10 cellular contexts compared by ENCODE assay signal in the genomic region with DNA sequence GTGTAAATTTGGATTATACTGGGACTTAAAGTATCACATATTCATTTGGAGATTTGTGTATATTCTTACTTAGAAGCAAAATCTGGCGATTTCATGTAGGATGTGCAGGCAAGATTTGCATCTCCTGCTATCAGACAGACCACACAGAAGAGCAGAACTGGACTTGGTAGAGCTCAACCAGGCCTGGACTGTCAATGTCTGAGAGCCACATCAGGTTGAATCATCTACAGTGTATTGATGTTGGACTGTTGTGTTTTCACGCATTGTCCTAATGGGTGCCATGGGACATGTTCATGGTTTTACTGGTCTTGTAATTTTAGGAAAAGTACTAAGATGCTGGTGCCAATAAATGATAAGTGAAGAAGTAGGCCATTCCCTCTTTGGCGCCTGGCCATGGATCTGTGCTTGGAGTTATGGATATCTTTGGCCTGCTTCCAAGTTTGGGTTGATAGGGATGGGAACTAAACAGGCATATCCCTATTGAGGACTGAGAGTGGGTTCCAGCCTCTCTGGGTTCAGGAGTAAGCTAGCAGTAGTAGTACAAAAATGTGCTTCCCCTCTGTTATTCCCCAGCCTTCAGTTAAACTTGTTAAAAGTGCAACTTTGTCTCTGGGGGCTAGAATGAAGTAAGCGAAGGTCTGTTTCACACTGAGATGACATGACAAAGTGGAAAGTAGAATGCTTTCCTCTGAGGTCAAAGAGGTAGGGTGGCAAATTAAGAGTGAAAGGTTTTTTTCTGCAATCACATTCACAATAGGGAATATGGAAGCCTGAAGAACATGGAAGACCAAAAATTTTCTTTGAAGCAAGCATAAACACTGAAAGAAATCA. TPM values are rescaled to one million over a fixed set of nuclear protein-coding genes. Genes with fewer than 3 reads are reported as not detected.
DNase-seq lines count a peak whose midpoint lies in the region; ATAC-seq, FAIRE-seq and TF ChIP-seq lines count a peak whose summit lies in the region.
"Had no signal": no experiment of that assay in that cellular context is flagged by ENCODE, and none has a peak within 500 bp of the region (broad histone marks: within the 10 kb centered on the region; RNA-seq: fewer than 3 reads in every experiment).

No MANE protein-coding gene starts in this region.

- TF ChIP-seq CTCF in psoas muscle (IDR thresholded peaks at IDR 0.05) (no peak), suprapubic skin (IDR thresholded peaks at IDR 0.05) (no peak)

- no peak for TF ChIP-seq POLR2A in suprapubic skin (IDR thresholded peaks at IDR 0.05)

- peak; percentile 94 for FAIRE-seq in GM19239 (lab: Jason Lieb, UNC)

- H3K4me1 ChIP-seq in psoas muscle (no peaks in the 10 kb centered on the region), suprapubic skin (peaks cover 22% of the 10 kb centered on the region)

- TF ChIP-seq EP300 in suprapubic skin (IDR thresholded peaks at IDR 0.05) = no peak

- peak; percentile 67 for ATAC-seq in HG02678 (IDR thresholded peaks at IDR 0.05; ENCODE audit: unreplicated experiment)
- ATAC-seq in psoas muscle = peak in 1 of 4 donors; percentile 29

- intact Hi-C loops in psoas muscle (cut with DNase I) = no loop called here

- no peaks in the 10 kb centered on the region for H3K27me3 ChIP-seq in psoas muscle (ENCODE audit: insufficient read depth in 3 of 3, low read length in 2 of 3)
- no peaks in the 10 kb centered on the region for H3K27me3 ChIP-seq in suprapubic skin
- H3K27me3 ChIP-seq: cardiac muscle cell had no signal

- H3K36me3 ChIP-seq in psoas muscle (ENCODE audit: insufficient read depth in 1 of 2, low read depth in 1 of 2) = no peaks in the 10 kb centered on the region
- no peaks in the 10 kb centered on the region for H3K36me3 ChIP-seq in suprapubic skin
- H3K36me3 ChIP-seq: cardiac muscle cell had no signal

- H3K4me3 ChIP-seq in psoas muscle (no peak overlapping the region), suprapubic skin (no peak overlapping the region)
- H3K4me3 ChIP-seq: cardiac muscle cell had no signal

- no peak for DNase-seq in GM19239 (ENCODE audit: insufficient read length, low spot score)
- peak; percentile 43 for DNase-seq in NCI-H1105 (lab: John Stamatoyannopoulos, UW)
- peak; percentile 31 to 57 for DNase-seq in psoas muscle
- DNase-seq in stimulated activated CD4-positive, alpha-beta T cell treated with anti-CD3 and anti-CD28 coated beads, Interleukin-4, amount 100 ng/mL, for 1 hour = no peak
- DNase-seq in 8988T = no peak
- DNase-seq in suprapubic skin (ENCODE audit: low spot score in 2 of 2) = no peak
- DNase-seq: activated CD4-positive, alpha-beta T cell treated with anti-CD3 and anti-CD28 coated beads for 1 hour; NCI-H146 had no signal

- 72 to 79% (median 77%) methylated on average over 4 of the region's 4 CpGs for WGBS in psoas muscle, 3 donors
- WGBS in suprapubic skin = 84% methylated on average over 4 of the region's 4 CpGs

- no peaks in the 10 kb centered on the region for H3K9me3 ChIP-seq in psoas muscle
- no peaks in the 10 kb centered on the region for H3K9me3 ChIP-seq in suprapubic skin

- H3K27ac ChIP-seq in psoas muscle = peak overlapping the region; percentile 56
- H3K27ac ChIP-seq in suprapubic skin = no peak overlapping the region
- H3K27ac ChIP-seq: cardiac muscle cell had no signal

RNA-seq across cellular contexts. Expression of a gene that starts 49.2 kb away (rescaled TPM):
- total RNA-seq in psoas muscle (1 to 10 TPM in 2 of 4 donors, under 1 TPM in 2; 0.86 to 2.0 (median 1.3) TPM), suprapubic skin (1 to 10 TPM; 1.6 to 3.4 (median 2.9) TPM)
- under 1 TPM; 0.21 to 0.39 (median 0.38) TPM for polyA plus RNA-seq in psoas muscle

Comparison
In these comparisons a context has a peak if more than half of its experiments do, and no peak if none do; other contexts are left out.
1. DNase-seq: peak in NCI-H1105 (single experiment) and psoas muscle (2 of 2); none in GM19239 (single experiment), stimulated activated CD4-positive, alpha-beta T cell treated with anti-CD3 and anti-CD28 coated beads, Interleukin-4, amount 100 ng/mL, for 1 hour (single experiment), 8988T (single experiment) and suprapubic skin (0 of 2).